Comparison of ENCODE assay signal across 8 cellular contexts in genomic region chrX:123731987-123732678, GRCh38. TPM values are rescaled to one million over a fixed set of nuclear protein-coding genes. Genes with fewer than 3 reads are reported as not detected.
DNase-seq lines count a peak whose midpoint lies in the region; ATAC-seq and TF ChIP-seq lines count a peak whose summit lies in the region.

No MANE protein-coding gene starts in this region.

- POLR2A ChIA-PET in CD8-positive, alpha-beta T cell (lab: Charles Lee), result no interaction called here

- peak overlapping the region; percentile 91 for H3K27ac Mint-ChIP-seq in CD8-positive, alpha-beta T cell
- peak overlapping the region; percentile 96 for H3K27ac Mint-ChIP-seq in activated naive CD4-positive, alpha-beta T cell treated with anti-CD3 and anti-CD28 coated beads, Interleukin-2, amount 50 U/mL, for 24 hours

- H3K9ac ChIP-seq in rectal smooth muscle tissue (ENCODE audit: low read length), result peak overlapping the region; percentile 30

- intact Hi-C loops in CD8-positive, alpha-beta T cell (cut with DNase I, micrococcal nuclease), result loop anchor here (2.0 to 5.0 kb wide), 3 partner anchors 35 to 230 kb away; partner anchors contain the start of gene STAG2 (in 2 of the 2)
- intact Hi-C loops in left cardiac atrium (cut with DNase I), result no loop called here

- H3K27me3 Mint-ChIP-seq in CD8-positive, alpha-beta T cell (ENCODE audit: low read depth), result no peaks in the 10 kb centered on the region
- H3K27me3 Mint-ChIP-seq in activated naive CD4-positive, alpha-beta T cell treated with anti-CD3 and anti-CD28 coated beads, Interleukin-2, amount 50 U/mL, for 24 hours, result no peaks in the 10 kb centered on the region

- H3K4me3 Mint-ChIP-seq in CD8-positive, alpha-beta T cell, result peak overlapping the region; percentile 95
- peak overlapping the region; percentile 95 for H3K4me3 Mint-ChIP-seq in activated naive CD4-positive, alpha-beta T cell treated with anti-CD3 and anti-CD28 coated beads, Interleukin-2, amount 50 U/mL, for 24 hours

- peak overlapping the region; percentile 79 for H3K4me3 ChIP-seq in CD8-positive, alpha-beta T cell (ENCODE audit: low read depth, low read length)
- H3K4me3 ChIP-seq in rectal smooth muscle tissue (ENCODE audit: low read length), result peak overlapping the region; percentile 88

- H3K36me3 Mint-ChIP-seq in CD8-positive, alpha-beta T cell, result peaks cover 18% of the 10 kb centered on the region
- no peaks in the 10 kb centered on the region for H3K36me3 Mint-ChIP-seq in activated naive CD4-positive, alpha-beta T cell treated with anti-CD3 and anti-CD28 coated beads, Interleukin-2, amount 50 U/mL, for 24 hours

- H3K9me3 Mint-ChIP-seq in CD8-positive, alpha-beta T cell, result no peaks in the 10 kb centered on the region
- no peaks in the 10 kb centered on the region for H3K9me3 Mint-ChIP-seq in activated naive CD4-positive, alpha-beta T cell treated with anti-CD3 and anti-CD28 coated beads, Interleukin-2, amount 50 U/mL, for 24 hours

- no peaks in the 10 kb centered on the region for H3K36me3 ChIP-seq in CD8-positive, alpha-beta T cell (ENCODE audit: insufficient read depth, low read length)
- no peaks in the 10 kb centered on the region for H3K36me3 ChIP-seq in rectal smooth muscle tissue (ENCODE audit: control insufficient read depth, insufficient read depth, low read length)

- no peak for TF ChIP-seq CTCF in CD8-positive, alpha-beta T cell (IDR thresholded peaks at IDR 0.05)

- H3K4me1 Mint-ChIP-seq in CD8-positive, alpha-beta T cell (ENCODE audit: low read depth), result peaks cover 37% of the 10 kb centered on the region
- peaks cover 35% of the 10 kb centered on the region for H3K4me1 Mint-ChIP-seq in activated naive CD4-positive, alpha-beta T cell treated with anti-CD3 and anti-CD28 coated beads, Interleukin-2, amount 50 U/mL, for 24 hours

- CTCF ChIA-PET in CD8-positive, alpha-beta T cell (lab: Charles Lee), result no interaction called here

- H3K4me1 ChIP-seq in CD8-positive, alpha-beta T cell (ENCODE audit: insufficient read depth, low read length), result peaks cover 20% of the 10 kb centered on the region
- no peaks in the 10 kb centered on the region for H3K4me1 ChIP-seq in rectal smooth muscle tissue (ENCODE audit: control insufficient read depth, insufficient read depth, low read length)

- peak overlapping the region; percentile 48 for H3K27ac ChIP-seq in CD8-positive, alpha-beta T cell (ENCODE audit: low read depth, low read length)
- H3K27ac ChIP-seq in rectal smooth muscle tissue (ENCODE audit: low read depth, low read length), result peak overlapping the region; percentile 83

- peak in 2 of 7 experiments; percentile 1 to 17 for DNase-seq in CD8-positive, alpha-beta T cell
- DNase-seq in HuH-7.5 (ENCODE audit: low spot score) (peak; percentile 12), left cardiac atrium (peak; percentile 24), NCI-H446 treated with DMSO at 0.1 percent for 48 hours (lab: John Stamatoyannopoulos, UW) (no peak), NCI-H1436 (lab: John Stamatoyannopoulos, UW) (no peak)

- H3K27me3 ChIP-seq in CD8-positive, alpha-beta T cell (ENCODE audit: insufficient read depth, low read length), result no peaks in the 10 kb centered on the region
- no peaks in the 10 kb centered on the region for H3K27me3 ChIP-seq in rectal smooth muscle tissue (ENCODE audit: control insufficient read depth, insufficient read depth, low read length)

- peak; percentile 13 for ATAC-seq in CD8-positive, alpha-beta T cell
- ATAC-seq in GM19397 (IDR thresholded peaks at IDR 0.05; ENCODE audit: unreplicated experiment) (peak; percentile 17), left cardiac atrium (peak; percentile 43 to 73)

- no peaks in the 10 kb centered on the region for H3K9me3 ChIP-seq in CD8-positive, alpha-beta T cell (ENCODE audit: low read length)

RNA-seq across cellular contexts. Expression of gene THOC2, which starts 0.7 kb away (rescaled TPM):
- total RNA-seq in CD8-positive, alpha-beta T cell, result 10 to 100 TPM; 64.8 to 67.2 TPM
- 10 to 100 TPM; 25.7 to 33.8 TPM for total RNA-seq in left cardiac atrium

Comparison
In these comparisons a context has a peak if more than half of its experiments do, and no peak if none do; other contexts are left out.
1. DNase-seq: peak in HuH-7.5 (single experiment) and left cardiac atrium (single experiment); none in NCI-H446 treated with DMSO at 0.1 percent for 48 hours (single experiment) and NCI-H1436 (single experiment).
2. intact Hi-C loops: an anchor here in CD8-positive, alpha-beta T cell (2.0 to 5.0 kb wide); none called in left cardiac atrium.
3. Peak in every context shown above with its lines, with median percentiles within 50 percentile points of each other: ATAC-seq.